Comparison of ENCODE assay signal across 17 cellular contexts in genomic region chr7:157001920-157002818, GRCh38. TPM values are rescaled to one million over a fixed set of nuclear protein-coding genes. Genes with fewer than 3 reads are reported as not detected.
DNase-seq lines count a peak whose midpoint lies in the region; ATAC-seq and TF ChIP-seq lines count a peak whose summit lies in the region.
"Had no signal": no experiment of that assay in that cellular context is flagged by ENCODE, and none has a peak within 500 bp of the region (broad histone marks: within the 10 kb centered on the region; RNA-seq: fewer than 3 reads in every experiment).

No MANE protein-coding gene starts in this region.

- DNase-seq in natural killer cell (no peak), type B pancreatic cell (ENCODE audit: extremely low spot score, unreplicated experiment) (peak; percentile 44), activated gamma-delta T cell (lab: John Stamatoyannopoulos, UW) (no peak)
- DNase-seq in natural killer cell treated with Interleukin-12 subunit alpha and Interleukin-12 subunit beta and Interleukin-15 and Interleukin-18, amount 100 ng/mL, for 72 hours (ENCODE audit: low spot score): no peak
- no peak for DNase-seq in activated CD4-positive, alpha-beta memory T cell treated with anti-CD3 and anti-CD28 coated beads for 36 hours
- DNase-seq: activated CD8-positive, alpha-beta T cell treated with anti-CD3 and anti-CD28 coated beads, Interleukin-2, amount 10 ng/mL, durations not matched to agents 7 days and 5 days; hippocampal formation; left ventricle myocardium superior; NCI-H1694; NCI-H510A; substantia nigra had no signal

- no peak overlapping the region for H3K27ac Mint-ChIP-seq in natural killer cell
- no peak overlapping the region for H3K27ac Mint-ChIP-seq in natural killer cell treated with Interleukin-12 subunit alpha and Interleukin-12 subunit beta and Interleukin-15 and Interleukin-18, amount 100 ng/mL, for 72 hours
- peak overlapping the region; percentile 1 for H3K27ac Mint-ChIP-seq in activated CD4-positive, alpha-beta memory T cell treated with anti-CD3 and anti-CD28 coated beads for 36 hours
- peak overlapping the region; percentile 50 for H3K27ac Mint-ChIP-seq in type B pancreatic cell
- H3K27ac Mint-ChIP-seq: activated naive CD4-positive, alpha-beta T cell treated with anti-CD3 and anti-CD28 coated beads, Interleukin-2, amount 50 U/mL, for 24 hours had no signal

- no peaks in the 10 kb centered on the region for H3K9me3 Mint-ChIP-seq in natural killer cell
- no peaks in the 10 kb centered on the region for H3K9me3 Mint-ChIP-seq in natural killer cell treated with Interleukin-12 subunit alpha and Interleukin-12 subunit beta and Interleukin-15 and Interleukin-18, amount 100 ng/mL, for 72 hours
- no peaks in the 10 kb centered on the region for H3K9me3 Mint-ChIP-seq in activated CD4-positive, alpha-beta memory T cell treated with anti-CD3 and anti-CD28 coated beads for 36 hours
- no peaks in the 10 kb centered on the region for H3K9me3 Mint-ChIP-seq in type B pancreatic cell
- H3K9me3 Mint-ChIP-seq: activated naive CD4-positive, alpha-beta T cell treated with anti-CD3 and anti-CD28 coated beads, Interleukin-2, amount 50 U/mL, for 24 hours had no signal

- no peak for TF ChIP-seq CTCF in natural killer cell (IDR thresholded peaks at IDR 0.05)
- no peak for TF ChIP-seq CTCF in type B pancreatic cell (conservative IDR thresholded peaks at IDR 0.05)

- peaks cover 5% of the 10 kb centered on the region for H3K9me3 ChIP-seq in iPS-18c (ENCODE audit: control insufficient read depth, insufficient read depth, low read length)
- H3K9me3 ChIP-seq: breast epithelium had no signal

- intact Hi-C loops in natural killer cell (cut with micrococcal nuclease): no loop called here
- intact Hi-C loops in activated CD4-positive, alpha-beta memory T cell treated with anti-CD3 and anti-CD28 coated beads for 36 hours (cut with micrococcal nuclease): loop anchor here (2.0 to 10.0 kb wide), 2 partner anchors 15 to 1627 kb away; no protein-coding TSS in a partner anchor

- H3K4me1 Mint-ChIP-seq in natural killer cell: peaks cover 13% of the 10 kb centered on the region in 2 donors
- H3K4me1 Mint-ChIP-seq in natural killer cell treated with Interleukin-12 subunit alpha and Interleukin-12 subunit beta and Interleukin-15 and Interleukin-18, amount 100 ng/mL, for 72 hours (ENCODE audit: low read depth in 2 of 2): peaks cover 15 to 18% of the 10 kb centered on the region in 2 donors
- H3K4me1 Mint-ChIP-seq in activated CD4-positive, alpha-beta memory T cell treated with anti-CD3 and anti-CD28 coated beads for 36 hours (ENCODE audit: low read depth): peaks cover 31% of the 10 kb centered on the region
- H3K4me1 Mint-ChIP-seq in type B pancreatic cell (ENCODE audit: unreplicated experiment): peaks cover 10% of the 10 kb centered on the region

- ATAC-seq in natural killer cell (no peak), HG03432 (IDR thresholded peaks at IDR 0.05; ENCODE audit: unreplicated experiment) (no peak), HG03565 (IDR thresholded peaks at IDR 0.05; ENCODE audit: unreplicated experiment) (no peak)
- ATAC-seq in natural killer cell treated with Interleukin-12 subunit alpha and Interleukin-12 subunit beta and Interleukin-15 and Interleukin-18, amount 100 ng/mL, for 72 hours: no peak
- ATAC-seq: activated CD8-positive, alpha-beta T cell treated with anti-CD3 and anti-CD28 coated beads, Interleukin-2, amount 10 ng/mL, durations not matched to agents 7 days and 5 days; left ventricle myocardium superior had no signal

- H3K27me3 Mint-ChIP-seq in natural killer cell (ENCODE audit: low read depth in 2 of 2) (peaks cover 55 to 61% of the 10 kb centered on the region in 2 donors), type B pancreatic cell (peaks cover 86% of the 10 kb centered on the region)
- peaks cover 45 to 55% of the 10 kb centered on the region in 2 donors for H3K27me3 Mint-ChIP-seq in natural killer cell treated with Interleukin-12 subunit alpha and Interleukin-12 subunit beta and Interleukin-15 and Interleukin-18, amount 100 ng/mL, for 72 hours
- peaks cover 61% of the 10 kb centered on the region for H3K27me3 Mint-ChIP-seq in activated CD4-positive, alpha-beta memory T cell treated with anti-CD3 and anti-CD28 coated beads for 36 hours

- CTCF ChIA-PET in activated CD4-positive, alpha-beta memory T cell treated with anti-CD3 and anti-CD28 coated beads for 36 hours (lab: Charles Lee): no interaction called here

- POLR2A ChIA-PET in activated CD4-positive, alpha-beta memory T cell treated with anti-CD3 and anti-CD28 coated beads for 36 hours (lab: Charles Lee): interaction anchor here (1.1 kb wide), 1 partner anchor 56 kb away, joined by 3 read pairs; no protein-coding TSS in a partner anchor

- H3K4me3 ChIP-seq in iPS-18c (ENCODE audit: insufficient read depth, low read depth, low read length): 0 out of 2 replicates have a peak overlapping the region, but pooled peaks have one; percentile 15
- H3K4me3 ChIP-seq: breast epithelium had no signal

- H3K4me3 Mint-ChIP-seq in natural killer cell (peak overlapping the region; percentile 2), type B pancreatic cell (peak overlapping the region; percentile 64)
- H3K4me3 Mint-ChIP-seq in natural killer cell treated with Interleukin-12 subunit alpha and Interleukin-12 subunit beta and Interleukin-15 and Interleukin-18, amount 100 ng/mL, for 72 hours: no peak overlapping the region
- peak overlapping the region; percentile 5 for H3K4me3 Mint-ChIP-seq in activated CD4-positive, alpha-beta memory T cell treated with anti-CD3 and anti-CD28 coated beads for 36 hours
- H3K4me3 Mint-ChIP-seq: activated CD8-positive, alpha-beta T cell treated with anti-CD3 and anti-CD28 coated beads, Interleukin-2, amount 10 ng/mL, durations not matched to agents 7 days and 5 days had no signal

- H3K36me3 Mint-ChIP-seq in natural killer cell (no peaks in the 10 kb centered on the region), type B pancreatic cell (peaks cover 4% of the 10 kb centered on the region)
- H3K36me3 Mint-ChIP-seq in natural killer cell treated with Interleukin-12 subunit alpha and Interleukin-12 subunit beta and Interleukin-15 and Interleukin-18, amount 100 ng/mL, for 72 hours: peaks cover 7% of the 10 kb centered on the region
- no peaks in the 10 kb centered on the region for H3K36me3 Mint-ChIP-seq in activated CD4-positive, alpha-beta memory T cell treated with anti-CD3 and anti-CD28 coated beads for 36 hours
- H3K36me3 Mint-ChIP-seq: activated naive CD4-positive, alpha-beta T cell treated with anti-CD3 and anti-CD28 coated beads, Interleukin-2, amount 50 U/mL, for 24 hours had no signal

RNA-seq across cellular contexts. Expression of gene MNX1, which starts 8.3 kb away (rescaled TPM):
- total RNA-seq in natural killer cell: not detected
- total RNA-seq in natural killer cell treated with Interleukin-12 subunit alpha and Interleukin-12 subunit beta and Interleukin-15 and Interleukin-18, amount 100 ng/mL, for 72 hours: not detected
- total RNA-seq in activated CD4-positive, alpha-beta memory T cell treated with anti-CD3 and anti-CD28 coated beads for 36 hours: not detected
- total RNA-seq in type B pancreatic cell (ENCODE audit: low replicate concordance): 14.9 and 27.0 TPM in 2 replicates
- total RNA-seq: activated CD8-positive, alpha-beta T cell treated with anti-CD3 and anti-CD28 coated beads, Interleukin-2, amount 10 ng/mL, durations not matched to agents 7 days and 5 days; left ventricle myocardium superior; LHCN-M2 had no signal

RNA-seq across cellular contexts. Expression of gene NOM1, which starts 52.7 kb away (rescaled TPM):
- total RNA-seq in natural killer cell: 10 to 100 TPM; 22.5 to 35.6 (median 34.7) TPM
- total RNA-seq in natural killer cell treated with Interleukin-12 subunit alpha and Interleukin-12 subunit beta and Interleukin-15 and Interleukin-18, amount 100 ng/mL, for 72 hours: 10 to 100 TPM; 28.9 to 68.1 TPM
- total RNA-seq in activated CD4-positive, alpha-beta memory T cell treated with anti-CD3 and anti-CD28 coated beads for 36 hours: 10 to 100 TPM; 29.2 to 31.3 TPM
- total RNA-seq in type B pancreatic cell (ENCODE audit: low replicate concordance): 22.3 and 26.9 TPM in 2 replicates

Comparison
In these comparisons a context has a peak if more than half of its experiments do, and no peak if none do; other contexts are left out.
1. H3K27ac Mint-ChIP-seq: peak in activated CD4-positive, alpha-beta memory T cell treated with anti-CD3 and anti-CD28 coated beads for 36 hours (single experiment) and type B pancreatic cell (single experiment); none in natural killer cell (0 of 2) and natural killer cell treated with Interleukin-12 subunit alpha and Interleukin-12 subunit beta and Interleukin-15 and Interleukin-18, amount 100 ng/mL, for 72 hours (0 of 2).
2. RNA of gene MNX1, which starts 8.3 kb away (total RNA-seq): 14.9 to 27.0 TPM in type B pancreatic cell; not detected in activated CD4-positive, alpha-beta memory T cell treated with anti-CD3 and anti-CD28 coated beads for 36 hours, not detected in natural killer cell treated with Interleukin-12 subunit alpha and Interleukin-12 subunit beta and Interleukin-15 and Interleukin-18, amount 100 ng/mL, for 72 hours and not detected in natural killer cell; every median in the first group is over 10 times any median in the second.